2 cellular contexts compared by ENCODE assay signal in genomic region chr12:52343550-52343949, GRCh38.
TF ChIP-seq lines count a peak whose summit lies in the region.

No MANE protein-coding gene starts in this region.

TF ChIP-seq in HEK293, 187 proteins besides CTCF, POLR2A, EP300 and RAD21:
- peak; percentile 40 for TF ChIP-seq SETDB1 (IDR thresholded peaks at IDR 0.05; ENCODE audit: insufficient read length, low read length)
- TF ChIP-seq KLF9 (tag by site-specific recombination; IDR thresholded peaks at IDR 0.05; ENCODE audit: low read depth) = no peak

TF ChIP-seq in K562, 482 proteins besides CTCF, POLR2A, EP300 and RAD21:
- TF ChIP-seq NFIC (IDR thresholded peaks at IDR 0.05) = peak; percentile 60
- no peak for TF ChIP-seq ZBED1 (IDR thresholded peaks at IDR 0.05)
